ENCODE assay signal across 8 cellular contexts in genomic region chr5:132775439-132776076, GRCh38. TPM values are rescaled to one million over a fixed set of nuclear protein-coding genes. Genes with fewer than 3 reads are reported as not detected.
DNase-seq lines count a peak whose midpoint lies in the region; ATAC-seq, FAIRE-seq and TF ChIP-seq lines count a peak whose summit lies in the region.

No MANE protein-coding gene starts in this region.

- H3K27ac ChIP-seq in mammary epithelial cell (ENCODE audit: insufficient read depth, low read depth, low read length): no peak overlapping the region

- H3K79me2 ChIP-seq in mammary epithelial cell (ENCODE audit: insufficient read depth, low read length): peaks cover 62% of the 10 kb centered on the region

- peak overlapping the region; percentile 93 for H3K4me2 ChIP-seq in mammary epithelial cell (ENCODE audit: insufficient read depth, low read depth, low read length)

- H3K9ac ChIP-seq in mammary epithelial cell (ENCODE audit: insufficient read depth, low read length): no peak overlapping the region

- H3K9me3 ChIP-seq in mammary epithelial cell (replicated peaks; ENCODE audit: insufficient read depth, low read length): no peaks in the 10 kb centered on the region

- WGBS in mammary epithelial cell (ENCODE audit: low coverage, missing lambda C conversion rate): 41% methylated on average over 7 of the region's 8 CpGs

- BruUV-seq in mammary epithelial cell (replicated peaks; lab: Mats Ljungman, UMichigan): no TSS peak

- dilution Hi-C loops in mammary epithelial cell (cut with HindIII; ENCODE audit: low sequenced_read_pairs): no loop called here

- CTCF ChIA-PET in mammary epithelial cell (lab: Charles Lee; ENCODE audit: low non-redundant PET): interaction anchor here (0.6 kb wide), 1 partner anchor 968 kb away, joined by 3 read pairs; no protein-coding TSS in a partner anchor

- peak; percentile 22 for DNase-seq in cardiac septum (ENCODE audit: low spot score)
- DNase-seq in Right ventricle myocardium inferior (ENCODE audit: missing footprints): no peak
- DNase-seq in mammary epithelial cell: peak; percentile 15
- peak; percentile 39 for DNase-seq in medulla oblongata (ENCODE audit: extremely low spot score)
- DNase-seq in urothelium cell line (ENCODE audit: low spot score): no peak
- no peak for DNase-seq in SIG-M5 treated with dmso at 0.1 percent for 504 hours (lab: John Stamatoyannopoulos, UW; ENCODE audit: unreplicated experiment)

- no peak for TF ChIP-seq CTCF in mammary epithelial cell (conservative IDR thresholded peaks at IDR 0.05 in 1 of 2, IDR thresholded peaks at IDR 0.05 in 1 of 2; ENCODE audit: extremely low read depth in 1 of 2, insufficient read depth in 1 of 2, low read depth in 1 of 2, low read length in 2 of 2)

- H4K20me1 ChIP-seq in mammary epithelial cell (ENCODE audit: insufficient read depth, low read length): no peaks in the 10 kb centered on the region

- peak; percentile 23 for FAIRE-seq in urothelium cell line (lab: Jason Lieb, UNC)

- H3K4me3 ChIP-seq in mammary epithelial cell (replicated peaks in 1 of 3; ENCODE audit: insufficient read depth in 1 of 3, low read depth in 2 of 3, low read length in 3 of 3): peak overlapping the region; percentile 68 to 72 (median 70)

- ATAC-seq in Right ventricle myocardium inferior: no peak
- ATAC-seq in GM21717 (IDR thresholded peaks at IDR 0.05; ENCODE audit: unreplicated experiment): no peak
- no peak for ATAC-seq in GM21529 (IDR thresholded peaks at IDR 0.05; ENCODE audit: unreplicated experiment)

- intact Hi-C loops in cardiac septum (cut with DNase I) (loop anchor here (5.0 to 10.0 kb wide), 3 partner anchors 38 to 89 kb away; partner anchors contain the start of genes GDF9, KIF3A and UQCRQ), Right ventricle myocardium inferior (cut with DNase I) (loop anchor here (2.0 to 5.0 kb wide), 2 partner anchors 39 to 42 kb away; partner anchors contain the start of gene KIF3A), mammary epithelial cell (cut with micrococcal nuclease) (no loop called here)

- H3K36me3 ChIP-seq in mammary epithelial cell (ENCODE audit: insufficient read depth, low read length): no peaks in the 10 kb centered on the region

- in situ Hi-C loops in mammary epithelial cell (cut with MboI; ENCODE audit: low sequenced_read_pairs in 2 of 2): no loop called here

- peak overlapping the region; percentile 100 for H2AFZ ChIP-seq in mammary epithelial cell (ENCODE audit: low read depth, low read length)

- H3K27me3 ChIP-seq in mammary epithelial cell (ENCODE audit: insufficient read depth, low read length): no peaks in the 10 kb centered on the region

- H3K4me1 ChIP-seq in mammary epithelial cell (ENCODE audit: insufficient read depth, low read length): peaks cover 27% of the 10 kb centered on the region

RNA-seq across cellular contexts. Expression of gene SEPTIN8, which starts 1.5 kb away (rescaled TPM):
- total RNA-seq in cardiac septum (45.2 TPM), Right ventricle myocardium inferior (28.5 TPM), mammary epithelial cell (10 to 100 TPM; 41.0 to 57.5 TPM)
- polyA plus RNA-seq in mammary epithelial cell: 46.4 TPM
- 69.7 TPM for polyA minus RNA-seq in mammary epithelial cell

RNA-seq across cellular contexts. Expression of gene CCNI2, which starts 28.3 kb away (rescaled TPM):
- total RNA-seq in cardiac septum (not detected), Right ventricle myocardium inferior (0.16 TPM), mammary epithelial cell (not detected)
- polyA plus RNA-seq in mammary epithelial cell: 0.09 TPM
- not detected for polyA minus RNA-seq in mammary epithelial cell

RNA-seq across cellular contexts. Expression of gene SOWAHA, which starts 37.5 kb away (rescaled TPM):
- total RNA-seq in cardiac septum (0.08 TPM), Right ventricle myocardium inferior (0.27 TPM), mammary epithelial cell (not detected)
- polyA plus RNA-seq in mammary epithelial cell: 0.07 TPM
- polyA minus RNA-seq in mammary epithelial cell: not detected

RNA-seq across cellular contexts. Expression of gene KIF3A, which starts 38.2 kb away (rescaled TPM):
- total RNA-seq in cardiac septum (10.9 TPM), Right ventricle myocardium inferior (10.2 TPM), mammary epithelial cell (10 to 100 TPM; 11.3 to 28.5 TPM)
- 5.7 TPM for polyA plus RNA-seq in mammary epithelial cell
- polyA minus RNA-seq in mammary epithelial cell: 14.6 TPM

RNA-seq across cellular contexts. Expression of gene SHROOM1, which starts 54.9 kb away (rescaled TPM):
- total RNA-seq in cardiac septum: 4.7 TPM
- 5.0 TPM for total RNA-seq in Right ventricle myocardium inferior
- total RNA-seq in mammary epithelial cell: 10 to 100 TPM in 1 of 2 donors, 1 to 10 TPM in 1; 4.7 to 13.0 TPM
- 5.7 TPM for polyA plus RNA-seq in mammary epithelial cell
- 0.31 TPM for polyA minus RNA-seq in mammary epithelial cell

Comparison
In these comparisons a context has a peak if more than half of its experiments do, and no peak if none do; other contexts are left out.
1. DNase-seq: peak in cardiac septum (single experiment), mammary epithelial cell (single experiment) and medulla oblongata (single experiment); none in Right ventricle myocardium inferior (single experiment), urothelium cell line (single experiment) and SIG-M5 treated with dmso at 0.1 percent for 504 hours (single experiment).